Comparison of ENCODE assay signal across 1 cellular context in genomic region chr1:244846653-244847052, GRCh38.
A peak's percentile ranks its signal among the peaks of the same experiment; 100 is the strongest.
TF ChIP-seq lines count a peak whose summit lies in the region.

No MANE protein-coding gene starts in this region.

TF ChIP-seq in HepG2, 621 proteins besides CTCF, POLR2A, EP300 and RAD21 (continued from another document):
- TF ChIP-seq CSRNP2 (CRISPR knock-in tag; conservative IDR thresholded peaks at IDR 0.05; ENCODE audit: low read depth) (no peak), POLR2AphosphoS2 (IDR thresholded peaks at IDR 0.05; ENCODE audit: low read depth, low read length) (peak; percentile 61; the same call in 1 of the 2 replicates), NCOA5 (CRISPR knock-in tag; IDR thresholded peaks at IDR 0.05) (no peak), ZNF703 (CRISPR knock-in tag; IDR thresholded peaks at IDR 0.05; ENCODE audit: borderline replicate concordance) (no peak), ZNF839 (CRISPR knock-in tag; IDR thresholded peaks at IDR 0.05; ENCODE audit: borderline replicate concordance) (no peak), FOXM1 (CRISPR knock-in tag; IDR thresholded peaks at IDR 0.05) (no peak)
